In the genomic region with DNA sequence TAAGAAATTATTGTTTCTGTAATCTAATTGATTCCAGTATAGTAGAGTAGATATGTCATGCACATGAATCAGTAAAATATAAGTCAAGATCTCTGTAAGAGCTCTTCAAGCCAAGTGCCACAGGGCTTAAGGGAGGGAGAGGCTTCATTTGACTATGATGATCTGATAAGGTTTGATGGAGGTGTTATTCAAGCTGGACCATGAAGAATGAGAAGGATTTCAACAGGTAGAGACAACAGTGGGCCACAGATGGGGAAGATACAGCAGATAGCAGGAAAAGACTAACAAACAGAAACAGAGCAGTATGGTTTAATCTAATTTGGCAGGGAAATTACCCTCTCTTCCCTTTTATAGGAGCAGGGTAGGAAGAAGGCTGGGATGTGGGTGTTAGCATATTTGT, we compare ENCODE assay signal across 18 cellular contexts. TPM values are rescaled to one million over a fixed set of nuclear protein-coding genes. Genes with fewer than 3 reads are reported as not detected.
A peak's percentile ranks its signal among the peaks of the same experiment; 100 is the strongest.
DNase-seq lines count a peak whose midpoint lies in the region; ATAC-seq and TF ChIP-seq lines count a peak whose summit lies in the region.
"Had no signal": no experiment of that assay in that cellular context is flagged by ENCODE, and none has a peak within 500 bp of the region (broad histone marks: within the 10 kb centered on the region; RNA-seq: fewer than 3 reads in every experiment).

No MANE protein-coding gene starts in this region.

- TF ChIP-seq POLR2A in vagina (IDR thresholded peaks at IDR 0.05) = no peak

- ATAC-seq in SK-N-SH treated with all-trans-retinoic acid at 6 μM for 48 hours = no peak
- ATAC-seq: A549, HCT116 had no signal

- TF ChIP-seq RAD21 in SK-N-SH (IDR thresholded peaks at IDR 0.05; ENCODE audit: low read length) = no peak
- TF ChIP-seq RAD21 in Ishikawa (IDR thresholded peaks at IDR 0.05; ENCODE audit: low read depth) = no peak

- no peak overlapping the region for H3K4me2 ChIP-seq in SK-N-SH
- H3K4me2 ChIP-seq: A549 had no signal

- peaks cover 0 to 3% of the 10 kb centered on the region in 2 experiments; a peak in 2 of 4 replicates for H3K4me1 ChIP-seq in SK-N-SH (ENCODE audit: control insufficient read depth in 1 of 2, insufficient read depth in 2 of 2, low read depth in 1 of 2, low read length in 1 of 2)
- H3K4me1 ChIP-seq in vagina = no peaks in the 10 kb centered on the region
- H3K4me1 ChIP-seq: A549, Caco-2 had no signal

- H3K4me3 ChIP-seq in SK-N-SH (ENCODE audit: low read depth in 2 of 2, low read length in 1 of 2) (no peak overlapping the region), dorsolateral prefrontal cortex (no peak overlapping the region), vagina (no peak overlapping the region)
- H3K4me3 ChIP-seq: A549, GM23248 had no signal

- H3K9me2 ChIP-seq in SK-N-SH = no peaks in the 10 kb centered on the region

- CTCF ChIA-PET in SK-N-SH (lab: Yijun Ruan, JAX) = interaction anchor here (0.8 to 1.3 kb wide), 5 partner anchors 14 to 34 kb away, joined by 3 to 5 read pairs (median 3); no protein-coding TSS in a partner anchor

- H3K9ac ChIP-seq in SK-N-SH = no peak overlapping the region
- H3K9ac ChIP-seq: GM23248 had no signal

- H3K27ac ChIP-seq in SK-N-SH (ENCODE audit: low read depth in 2 of 2, low read length in 1 of 2) = no peak overlapping the region
- no peak overlapping the region for H3K27ac ChIP-seq in dorsolateral prefrontal cortex
- no peak overlapping the region for H3K27ac ChIP-seq in vagina
- H3K27ac ChIP-seq: A549, GM23248 had no signal

- no peaks in the 10 kb centered on the region for H3K36me3 ChIP-seq in SK-N-SH (replicated peaks in 1 of 2; ENCODE audit: control insufficient read depth in 1 of 2, insufficient read depth in 2 of 2, low read length in 1 of 2)
- H3K36me3 ChIP-seq in vagina = no peaks in the 10 kb centered on the region

- POLR2A ChIA-PET in SK-N-SH (lab: Yijun Ruan, JAX) = interaction anchor here (0.7 kb wide), 1 partner anchor 40 kb away, joined by 3 read pairs; the partner anchor contains the start of gene FKBP4

- H3K27me3 ChIP-seq in SK-N-SH (ENCODE audit: insufficient read depth) (no peaks in the 10 kb centered on the region; the same call in 1 of the 2 replicates), dorsolateral prefrontal cortex (peaks cover 0 to 4% (median 0%) of the 10 kb centered on the region in 45 donors), vagina (no peaks in the 10 kb centered on the region)

- H3K79me2 ChIP-seq in SK-N-SH (ENCODE audit: insufficient read depth) = no peaks in the 10 kb centered on the region

- H4K20me1 ChIP-seq in SK-N-SH (ENCODE audit: insufficient read depth) = no peaks in the 10 kb centered on the region

- DNase-seq in SK-N-SH (peak; percentile 54), SK-N-DZ (ENCODE audit: low spot score) (peak; percentile 41), dorsolateral prefrontal cortex (no peak), cortex of kidney (lab: John Stamatoyannopoulos, UW) (no peak), vagina (ENCODE audit: extremely low spot score in 2 of 2) (no peak)
- DNase-seq: 8988T; ACHN; AML-193; C1 segment of cervical spinal cord; Caco-2; CD4-positive, alpha-beta memory T cell; DMS153; GM23248; HFFc6 had no signal

- intact Hi-C loops in dorsolateral prefrontal cortex (cut with DNase I) (no loop called here), vagina (cut with DNase I) (no loop called here)

- no peaks in the 10 kb centered on the region for H3K9me3 ChIP-seq in SK-N-SH
- no peaks in the 10 kb centered on the region for H3K9me3 ChIP-seq in vagina

- TF ChIP-seq EP300 in SK-N-SH (IDR thresholded peaks at IDR 0.05; ENCODE audit: borderline replicate concordance in 1 of 2, low read depth in 1 of 2, low read length in 1 of 2) (no peak), Ishikawa (IDR thresholded peaks at IDR 0.05; ENCODE audit: borderline replicate concordance) (no peak)

- TF ChIP-seq CTCF in SK-N-SH (IDR thresholded peaks at IDR 0.05) (no peak), dorsolateral prefrontal cortex (IDR thresholded peaks at IDR 0.05 in 54 of 56, conservative IDR thresholded peaks at IDR 0.05 in 2 of 56; ENCODE audit: low read depth in 1 of 56, partially characterized antibody in 56 of 56) (no peak), vagina (IDR thresholded peaks at IDR 0.05) (no peak)

- H2AFZ ChIP-seq in SK-N-SH (ENCODE audit: low read depth) = no peak overlapping the region
- H2AFZ ChIP-seq: GM23248 had no signal

- no peaks in the 10 kb centered on the region for H3F3A ChIP-seq in SK-N-SH (replicated peaks; ENCODE audit: insufficient read depth)

TF ChIP-seq in SK-N-SH, 30 proteins besides CTCF, POLR2A, EP300 and RAD21:
- TF ChIP-seq FOXJ3 (CRISPR knock-in tag; IDR thresholded peaks at IDR 0.05) = no peak
- TF ChIP-seq GATA2 (CRISPR knock-in tag; IDR thresholded peaks at IDR 0.05) = peak; percentile 66

TF ChIP-seq in SK-N-SH treated with all-trans-retinoic acid at 6 μM for 48 hours, 23 proteins besides CTCF, POLR2A, EP300 and RAD21 (continues in another document):
- TF ChIP-seq BACH2 (CRISPR knock-in tag; IDR thresholded peaks at IDR 0.05; ENCODE audit: borderline replicate concordance) = no peak
- TF ChIP-seq GLIS3 (CRISPR knock-in tag; IDR thresholded peaks at IDR 0.05) = no peak
- TF ChIP-seq ZFP3 (CRISPR knock-in tag; IDR thresholded peaks at IDR 0.05) = no peak
- TF ChIP-seq, protein P1, sequence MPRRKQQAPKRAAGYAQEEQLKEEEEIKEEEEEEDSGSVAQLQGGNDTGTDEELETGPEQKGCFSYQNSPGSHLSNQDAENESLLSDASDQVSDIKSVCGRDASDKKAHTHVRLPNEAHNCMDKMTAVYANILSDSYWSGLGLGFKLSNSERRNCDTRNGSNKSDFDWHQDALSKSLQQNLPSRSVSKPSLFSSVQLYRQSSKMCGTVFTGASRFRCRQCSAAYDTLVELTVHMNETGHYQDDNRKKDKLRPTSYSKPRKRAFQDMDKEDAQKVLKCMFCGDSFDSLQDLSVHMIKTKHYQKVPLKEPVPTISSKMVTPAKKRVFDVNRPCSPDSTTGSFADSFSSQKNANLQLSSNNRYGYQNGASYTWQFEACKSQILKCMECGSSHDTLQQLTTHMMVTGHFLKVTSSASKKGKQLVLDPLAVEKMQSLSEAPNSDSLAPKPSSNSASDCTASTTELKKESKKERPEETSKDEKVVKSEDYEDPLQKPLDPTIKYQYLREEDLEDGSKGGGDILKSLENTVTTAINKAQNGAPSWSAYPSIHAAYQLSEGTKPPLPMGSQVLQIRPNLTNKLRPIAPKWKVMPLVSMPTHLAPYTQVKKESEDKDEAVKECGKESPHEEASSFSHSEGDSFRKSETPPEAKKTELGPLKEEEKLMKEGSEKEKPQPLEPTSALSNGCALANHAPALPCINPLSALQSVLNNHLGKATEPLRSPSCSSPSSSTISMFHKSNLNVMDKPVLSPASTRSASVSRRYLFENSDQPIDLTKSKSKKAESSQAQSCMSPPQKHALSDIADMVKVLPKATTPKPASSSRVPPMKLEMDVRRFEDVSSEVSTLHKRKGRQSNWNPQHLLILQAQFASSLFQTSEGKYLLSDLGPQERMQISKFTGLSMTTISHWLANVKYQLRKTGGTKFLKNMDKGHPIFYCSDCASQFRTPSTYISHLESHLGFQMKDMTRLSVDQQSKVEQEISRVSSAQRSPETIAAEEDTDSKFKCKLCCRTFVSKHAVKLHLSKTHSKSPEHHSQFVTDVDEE (CRISPR knock-in tag; IDR thresholded peaks at IDR 0.05) = no peak

TF ChIP-seq in Ishikawa, 13 proteins besides CTCF, POLR2A, EP300 and RAD21:
- TF ChIP-seq REST (IDR thresholded peaks at IDR 0.05; ENCODE audit: low read depth) = 0 out of 2 replicates have a peak, but pooled peaks have one; percentile 1
- no peak for TF ChIP-seq ZBTB7A (IDR thresholded peaks at IDR 0.05; ENCODE audit: low read depth)

RNA-seq across cellular contexts. Expression of gene FKBP4, which starts 40.6 kb away (rescaled TPM):
- polyA plus RNA-seq in SK-N-SH (2012; rRNA removed) = 53.2 and 57.7 TPM in 2 replicates
- polyA plus RNA-seq in SK-N-SH (2012; cell fraction: cytosol; rRNA removed) = 49.7 and 59.0 TPM in 2 replicates
- 57.1 and 60.9 TPM in 2 replicates for polyA plus RNA-seq in SK-N-SH (2012; cell fraction: nucleus; rRNA removed)
- polyA plus RNA-seq in SK-N-DZ (2014; cell fraction: cytosol; rRNA removed) = 159 and 161 TPM in 2 replicates
- 133 and 144 TPM in 2 replicates for polyA plus RNA-seq in SK-N-DZ (2014; cell fraction: nucleus; rRNA removed)
- 100 to 1,000 TPM in 115 of 120 experiments, 10 to 100 TPM in 5; 73.3 to 450 (median 131) TPM for total RNA-seq in dorsolateral prefrontal cortex
- 45.9 TPM for total RNA-seq in vagina

RNA-seq across cellular contexts. Expression of gene ITFG2, which starts 58.3 kb away (rescaled TPM):
- polyA plus RNA-seq in SK-N-SH (2012; rRNA removed) = 27.2 and 30.1 TPM in 2 replicates
- 13.9 and 17.1 TPM in 2 replicates for polyA plus RNA-seq in SK-N-SH (2012; cell fraction: cytosol; rRNA removed)
- 91.7 and 94.9 TPM in 2 replicates for polyA plus RNA-seq in SK-N-SH (2012; cell fraction: nucleus; rRNA removed)
- polyA plus RNA-seq in SK-N-DZ (2014; cell fraction: cytosol; rRNA removed) = 45.1 and 55.1 TPM in 2 replicates
- polyA plus RNA-seq in SK-N-DZ (2014; cell fraction: nucleus; rRNA removed) = 63.4 and 88.2 TPM in 2 replicates
- total RNA-seq in dorsolateral prefrontal cortex (10 to 100 TPM; 22.7 to 59.1 (median 39.9) TPM), vagina (30.4 TPM)

Comparison
In these comparisons a context has a peak if more than half of its experiments do, and no peak if none do; other contexts are left out.
1. DNase-seq: peak in SK-N-SH (single experiment) and SK-N-DZ (single experiment); none in dorsolateral prefrontal cortex (0 of 10), cortex of kidney (single experiment) and vagina (0 of 2).